2 cellular contexts compared by ENCODE assay signal in genomic region chr18:45626330-45627203, GRCh38.
A peak's percentile ranks its signal among the peaks of the same experiment; 100 is the strongest.
TF ChIP-seq lines count a peak whose summit lies in the region.

No MANE protein-coding gene starts in this region.

TF ChIP-seq in Ishikawa, 13 proteins besides CTCF, POLR2A, EP300 and RAD21 (continued from another document):
- TF ChIP-seq TAF1 (IDR thresholded peaks at IDR 0.05; ENCODE audit: low read depth) (no peak), TEAD4 (IDR thresholded peaks at IDR 0.05) (peak; percentile 91), FOXM1 (IDR thresholded peaks at IDR 0.05; ENCODE audit: borderline replicate concordance, low read depth) (peak; percentile 97), MAX (IDR thresholded peaks at IDR 0.05) (peak; percentile 38; the same call in 1 of the 2 replicates), REST (IDR thresholded peaks at IDR 0.05; ENCODE audit: low read depth) (no peak)

TF ChIP-seq in HepG2, 621 proteins besides CTCF, POLR2A, EP300 and RAD21 (continued from another document):
- TF ChIP-seq ZBTB7A (CRISPR knock-in tag; IDR thresholded peaks at IDR 0.05) (no peak), REL (CRISPR knock-in tag; conservative IDR thresholded peaks at IDR 0.05) (no peak), SPEN (CRISPR knock-in tag; IDR thresholded peaks at IDR 0.05; ENCODE audit: low read depth) (no peak), KMT2A (CRISPR knock-in tag; IDR thresholded peaks at IDR 0.05) (no peak), JUN (CRISPR knock-in tag; IDR thresholded peaks at IDR 0.05) (no peak), KLF11 (CRISPR knock-in tag; IDR thresholded peaks at IDR 0.05) (no peak), CREM (IDR thresholded peaks at IDR 0.05) (no peak), CREM (CRISPR knock-in tag; IDR thresholded peaks at IDR 0.05) (no peak), ZNF567 (CRISPR knock-in tag; IDR thresholded peaks at IDR 0.05; ENCODE audit: borderline replicate concordance) (no peak), SRY (CRISPR knock-in tag; IDR thresholded peaks at IDR 0.05) (no peak), ZNF496 (CRISPR knock-in tag; IDR thresholded peaks at IDR 0.05; ENCODE audit: insufficient replicate concordance) (no peak), CCDC6 (CRISPR knock-in tag; IDR thresholded peaks at IDR 0.05) (no peak)
